ENCODE assay signal across 7 cellular contexts in genomic region chr10:86757110-86757790, GRCh38. TPM values are rescaled to one million over a fixed set of nuclear protein-coding genes. Genes with fewer than 3 reads are reported as not detected.
DNase-seq lines count a peak whose midpoint lies in the region; ATAC-seq lines count a peak whose summit lies in the region.

No MANE protein-coding gene starts in this region.

- DNase-seq in HuH-7 (ENCODE audit: low spot score): peak; percentile 15
- peak; percentile 9 for DNase-seq in activated CD4-positive, alpha-beta T cell treated with anti-CD3 and anti-CD28 coated beads for 1 hour
- DNase-seq in iPS-NIHi11 (ENCODE audit: low spot score): no peak

- H3K27ac ChIP-seq in muscle layer of colon (ENCODE audit: low read depth, low read length): peak overlapping the region; percentile 99
- peak overlapping the region; percentile 10 for H3K27ac ChIP-seq in thymus (ENCODE audit: low read depth)

- H3K4me1 ChIP-seq in endocrine pancreas (ENCODE audit: control insufficient read depth, insufficient read depth, low read length) (peaks cover 15% of the 10 kb centered on the region), muscle layer of colon (ENCODE audit: insufficient read depth, low read length) (peaks cover 43% of the 10 kb centered on the region), thymus (ENCODE audit: control insufficient read depth, insufficient read depth, low read length) (peaks cover 6% of the 10 kb centered on the region)

- H3K36me3 ChIP-seq in endocrine pancreas (ENCODE audit: control insufficient read depth, insufficient read depth, low read length): no peaks in the 10 kb centered on the region
- no peaks in the 10 kb centered on the region for H3K36me3 ChIP-seq in muscle layer of colon (ENCODE audit: insufficient read depth, low read length)
- H3K36me3 ChIP-seq in thymus (ENCODE audit: control insufficient read depth, insufficient read depth): no peaks in the 10 kb centered on the region

- peak overlapping the region; percentile 94 for H3K4me3 ChIP-seq in endocrine pancreas (ENCODE audit: control insufficient read depth, insufficient read depth, low read length)
- peak overlapping the region; percentile 78 to 81 for H3K4me3 ChIP-seq in muscle layer of colon (ENCODE audit: low read depth in 1 of 2, low read length in 2 of 2)
- peak overlapping the region; percentile 72 for H3K4me3 ChIP-seq in thymus (ENCODE audit: low read length)

- no peaks in the 10 kb centered on the region for H3K27me3 ChIP-seq in endocrine pancreas (ENCODE audit: control insufficient read depth, insufficient read depth, low read length)
- no peaks in the 10 kb centered on the region for H3K27me3 ChIP-seq in muscle layer of colon (ENCODE audit: control insufficient read depth in 1 of 2, insufficient read depth in 2 of 2, low read length in 2 of 2)
- H3K27me3 ChIP-seq in thymus (ENCODE audit: control insufficient read depth, insufficient read depth): peaks cover 45% of the 10 kb centered on the region

- H3K9me3 ChIP-seq in endocrine pancreas (ENCODE audit: control insufficient read depth, low read length) (no peaks in the 10 kb centered on the region), muscle layer of colon (ENCODE audit: low read length) (no peaks in the 10 kb centered on the region), thymus (ENCODE audit: control insufficient read depth) (no peaks in the 10 kb centered on the region)

- H3K9ac ChIP-seq in endocrine pancreas (ENCODE audit: control insufficient read depth, insufficient read depth, low read length): peak overlapping the region; percentile 73
- H3K9ac ChIP-seq in muscle layer of colon (ENCODE audit: low read length): peak overlapping the region; percentile 81

- peak; percentile 0 for ATAC-seq in GM19025 (IDR thresholded peaks at IDR 0.05; ENCODE audit: low read depth, unreplicated experiment)

- WGBS in thymus: 4% methylated on average over 42 of the region's 42 CpGs

RNA-seq across cellular contexts. Expression of gene BMPR1A, which starts 0.8 kb away (rescaled TPM):
- 5.5 TPM for polyA plus RNA-seq in thymus
